ENCODE assay signal across 11 cellular contexts in the genomic region with DNA sequence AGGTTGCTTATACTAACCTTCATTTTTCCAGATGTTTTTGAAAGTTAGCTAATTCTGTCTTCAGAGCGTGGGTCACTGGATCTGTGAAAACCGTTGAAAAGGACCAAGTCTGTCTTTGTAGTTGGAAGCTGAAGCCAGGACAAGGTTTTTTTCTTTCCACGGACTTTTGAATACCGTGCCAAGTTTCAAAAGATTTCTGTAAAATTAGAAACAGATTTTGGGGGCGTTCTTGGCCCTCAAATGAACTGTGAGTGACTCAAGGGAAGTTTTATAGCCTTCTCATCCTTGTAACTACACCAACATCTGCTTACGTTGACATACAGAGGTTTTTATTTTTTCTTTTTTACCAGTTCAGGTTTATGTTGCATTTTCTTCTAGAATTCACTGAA. TPM values are rescaled to one million over a fixed set of nuclear protein-coding genes. Genes with fewer than 3 reads are reported as not detected.
DNase-seq lines count a peak whose midpoint lies in the region; ATAC-seq and TF ChIP-seq lines count a peak whose summit lies in the region.
"Had no signal": no experiment of that assay in that cellular context is flagged by ENCODE, and none has a peak within 500 bp of the region (broad histone marks: within the 10 kb centered on the region; RNA-seq: fewer than 3 reads in every experiment).

A gene with protein sequence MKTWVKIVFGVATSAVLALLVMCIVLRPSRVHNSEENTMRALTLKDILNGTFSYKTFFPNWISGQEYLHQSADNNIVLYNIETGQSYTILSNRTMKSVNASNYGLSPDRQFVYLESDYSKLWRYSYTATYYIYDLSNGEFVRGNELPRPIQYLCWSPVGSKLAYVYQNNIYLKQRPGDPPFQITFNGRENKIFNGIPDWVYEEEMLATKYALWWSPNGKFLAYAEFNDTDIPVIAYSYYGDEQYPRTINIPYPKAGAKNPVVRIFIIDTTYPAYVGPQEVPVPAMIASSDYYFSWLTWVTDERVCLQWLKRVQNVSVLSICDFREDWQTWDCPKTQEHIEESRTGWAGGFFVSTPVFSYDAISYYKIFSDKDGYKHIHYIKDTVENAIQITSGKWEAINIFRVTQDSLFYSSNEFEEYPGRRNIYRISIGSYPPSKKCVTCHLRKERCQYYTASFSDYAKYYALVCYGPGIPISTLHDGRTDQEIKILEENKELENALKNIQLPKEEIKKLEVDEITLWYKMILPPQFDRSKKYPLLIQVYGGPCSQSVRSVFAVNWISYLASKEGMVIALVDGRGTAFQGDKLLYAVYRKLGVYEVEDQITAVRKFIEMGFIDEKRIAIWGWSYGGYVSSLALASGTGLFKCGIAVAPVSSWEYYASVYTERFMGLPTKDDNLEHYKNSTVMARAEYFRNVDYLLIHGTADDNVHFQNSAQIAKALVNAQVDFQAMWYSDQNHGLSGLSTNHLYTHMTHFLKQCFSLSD (minus strand): TSS at position 141 of the 389 bp plus-strand sequence. CDS start 118 bp downstream, at position 23.

- no TSS peak for BruUV-seq in A673 (replicated peaks; lab: Mats Ljungman, UMichigan)

- H3K36me3 ChIP-seq in A673 (ENCODE audit: insufficient read depth, low read length, poor library complexity, severe bottlenecking) (no peaks in the 10 kb centered on the region), SJCRH30 (no peaks in the 10 kb centered on the region)

- intact Hi-C loops in A673 (cut with micrococcal nuclease; ENCODE audit: unreplicated experiment): no loop called here

- POLR2A ChIA-PET in A673 (lab: Charles Lee; ENCODE audit: low non-redundant PET): no interaction called here

- ATAC-seq in HG03097 (IDR thresholded peaks at IDR 0.05; ENCODE audit: low FRiP score, unreplicated experiment): no peak
- ATAC-seq: GM12878, mucosa of descending colon had no signal

- H3K27ac ChIP-seq in A673 (ENCODE audit: low read depth, low read length, poor library complexity, severe bottlenecking) (no peak within 1 kb of the TSS), SJCRH30 (peak within 1 kb of the TSS; percentile 67)

- H3K4me3 ChIP-seq in A673 (ENCODE audit: low read depth, low read length, poor library complexity, severe bottlenecking): peak within 1 kb of the TSS; percentile 9
- H3K4me3 ChIP-seq in SJCRH30: peak within 1 kb of the TSS; percentile 44
- H3K4me3 ChIP-seq in fibroblast of mammary gland (ENCODE audit: control insufficient read depth, low read depth, low read length): peak within 1 kb of the TSS; percentile 79
- H3K4me3 ChIP-seq: GM12878, mucosa of descending colon had no signal

- DNase-seq in A673 (ENCODE audit: low spot score) (peak; percentile 35), SJCRH30 (peak in 1 of 2 experiments; percentile 37), fibroblast of mammary gland (ENCODE audit: low read depth) (peak; percentile 96), non-pigmented ciliary epithelial cell (ENCODE audit: low read depth) (peak; percentile 87), NCI-H2171 (lab: John Stamatoyannopoulos, UW) (no peak), NCI-H2107 (lab: John Stamatoyannopoulos, UW) (no peak), activated T-cell treated with anti-CD3 and anti-CD28 coated beads for 4 hours (no peak)
- DNase-seq: activated CD4-positive, alpha-beta memory T cell treated with anti-CD3 and anti-CD28 coated beads for 36 hours; mucosa of descending colon had no signal

- H3K9me3 ChIP-seq in A673 (ENCODE audit: low read depth, low read length, poor library complexity, severe bottlenecking): no peaks in the 10 kb centered on the region
- no peaks in the 10 kb centered on the region for H3K9me3 ChIP-seq in SJCRH30 (replicated peaks)
- H3K9me3 ChIP-seq: mucosa of descending colon had no signal

- TF ChIP-seq CTCF in A673 (conservative IDR thresholded peaks at IDR 0.05; ENCODE audit: low read depth, low read length) (no peak), fibroblast of mammary gland (conservative IDR thresholded peaks at IDR 0.05; ENCODE audit: control insufficient read depth, insufficient read depth, low read depth, low read length) (no peak)

- H3K4me1 ChIP-seq in A673 (ENCODE audit: insufficient read depth, low read length, poor library complexity, severe bottlenecking) (peaks cover 23% of the 10 kb centered on the region), SJCRH30 (peaks cover 20% of the 10 kb centered on the region; the same call in 1 of the 2 replicates)

- CTCF ChIA-PET in A673 (lab: Charles Lee): no interaction called here

- H3K27me3 ChIP-seq in A673 (replicated peaks; ENCODE audit: insufficient read depth, low read depth, low read length, poor library complexity) (no peaks in the 10 kb centered on the region), SJCRH30 (no peaks in the 10 kb centered on the region)

RNA-seq across cellular contexts. Expression of the gene that starts here (rescaled TPM):
- 0.88 and 2.3 TPM in 2 replicates for total RNA-seq in A673 (2021)
- 1.1 and 3.6 TPM in 2 replicates for total RNA-seq in SJCRH30 (2014; rRNA removed; shearing (Covaris generic))
- total RNA-seq: activated CD4-positive, alpha-beta memory T cell treated with anti-CD3 and anti-CD28 coated beads for 36 hours; GM12878 had no signal

Comparison
In these comparisons a context has a peak if more than half of its experiments do, and no peak if none do; other contexts are left out.
1. DNase-seq: peak in A673 (single experiment), fibroblast of mammary gland (single experiment) and non-pigmented ciliary epithelial cell (single experiment); none in NCI-H2171 (single experiment), NCI-H2107 (single experiment) and activated T-cell treated with anti-CD3 and anti-CD28 coated beads for 4 hours (single experiment).
2. H3K4me3 ChIP-seq: peak in every context shown above with its lines; median percentile 79 in fibroblast of mammary gland; 44 in SJCRH30; 9 in A673.